ENCODE assay signal across 1 cellular context in genomic region chr3:68468695-68469375, GRCh38.
TF ChIP-seq lines count a peak whose summit lies in the region.

No MANE protein-coding gene starts in this region.

TF ChIP-seq in HepG2, 621 proteins besides CTCF, POLR2A, EP300 and RAD21 (continued from another document):
- TF ChIP-seq ZNF574 (CRISPR knock-in tag; IDR thresholded peaks at IDR 0.05) (no peak), ZNF687 (CRISPR knock-in tag; IDR thresholded peaks at IDR 0.05) (no peak), ZKSCAN8 (CRISPR knock-in tag; IDR thresholded peaks at IDR 0.05; ENCODE audit: borderline replicate concordance) (no peak)
